ENCODE assay signal across 1 cellular context in genomic region chr14:92639472-92640124, GRCh38.
TF ChIP-seq lines count a peak whose summit lies in the region.

No MANE protein-coding gene starts in this region.

TF ChIP-seq in HepG2, 621 proteins besides CTCF, POLR2A, EP300 and RAD21:
- peak; percentile 97 for TF ChIP-seq ZKSCAN1 (IDR thresholded peaks at IDR 0.05; ENCODE audit: low read length)
- peak; percentile 63; the same call in 1 of the 2 replicates for TF ChIP-seq ZMYM2 (CRISPR knock-in tag; IDR thresholded peaks at IDR 0.05)
